ENCODE assay signal across 10 cellular contexts in the genomic region with DNA sequence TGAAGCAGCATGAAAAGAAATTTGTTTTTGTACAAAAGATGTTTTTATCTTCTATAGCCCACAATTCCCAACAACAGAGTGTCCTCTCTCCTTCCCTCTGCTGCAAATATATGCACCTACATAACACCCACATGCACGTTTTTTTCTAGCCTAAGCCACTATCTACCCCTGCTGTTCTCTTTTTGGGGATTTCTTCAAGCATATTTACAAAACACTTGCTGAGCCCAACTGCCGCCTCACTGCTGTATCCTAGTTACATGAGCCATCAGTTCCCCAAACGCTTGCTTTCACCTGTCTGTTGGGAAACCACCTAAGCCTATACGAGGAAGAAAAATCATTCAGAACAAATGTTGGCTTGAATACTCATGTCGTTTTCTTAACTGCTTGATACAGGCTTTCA.
DNase-seq lines count a peak whose midpoint lies in the region; ATAC-seq, FAIRE-seq and TF ChIP-seq lines count a peak whose summit lies in the region.
"Had no signal": no experiment of that assay in that cellular context is flagged by ENCODE, and none has a peak within 500 bp of the region (broad histone marks: within the 10 kb centered on the region; RNA-seq: fewer than 3 reads in every experiment).

No MANE protein-coding gene starts in this region.

- H3F3A ChIP-seq in SK-N-SH (replicated peaks; ENCODE audit: insufficient read depth): no peaks in the 10 kb centered on the region

- TF ChIP-seq CTCF in SK-N-SH (IDR thresholded peaks at IDR 0.05) (no peak), omental fat pad (IDR thresholded peaks at IDR 0.05) (no peak)

- POLR2A ChIA-PET in SK-N-SH (lab: Yijun Ruan, JAX): no interaction called here

- H3K4me1 ChIP-seq in SK-N-SH (ENCODE audit: control insufficient read depth in 1 of 2, insufficient read depth in 2 of 2, low read depth in 1 of 2, low read length in 1 of 2): no peaks in the 10 kb centered on the region

- H3K27ac ChIP-seq in SK-N-SH (ENCODE audit: low read depth in 2 of 2, low read length in 1 of 2): no peak overlapping the region

- peak overlapping the region; percentile 17 for H3K27ac Mint-ChIP-seq in activated T-helper 2 cell treated with anti-CD3 and anti-CD28 coated beads, Interferon-gamma antibody, Interleukin-2, Interleukin-4, amounts not matched to agents 10 μg/mL and 5 μg/mL and 100 μg/mL, durations not matched to agents 14 hours and 24 hours and 36 hours

- FAIRE-seq in GM12892 (lab: Jason Lieb, UNC): peak; percentile 82

- no peak for TF ChIP-seq POLR2A in GM12892 (IDR thresholded peaks at IDR 0.05; ENCODE audit: low read depth, low read length)

- CTCF ChIA-PET in SK-N-SH (lab: Yijun Ruan, JAX): interaction anchor here (0.6 kb wide), 1 partner anchor 376 kb away, joined by 3 read pairs; no protein-coding TSS in a partner anchor

- no peaks in the 10 kb centered on the region for H4K20me1 ChIP-seq in SK-N-SH (ENCODE audit: insufficient read depth)

- H3K79me2 ChIP-seq in SK-N-SH (ENCODE audit: insufficient read depth): no peaks in the 10 kb centered on the region

- ATAC-seq in GM19328 (IDR thresholded peaks at IDR 0.05; ENCODE audit: unreplicated experiment) (peak; percentile 59), HG03066 (IDR thresholded peaks at IDR 0.05; ENCODE audit: low read depth, unreplicated experiment) (peak; percentile 63), omental fat pad (ENCODE audit: low FRiP score) (no peak)

- TF ChIP-seq EP300 in SK-N-SH (IDR thresholded peaks at IDR 0.05; ENCODE audit: borderline replicate concordance in 1 of 2, low read depth in 1 of 2, low read length in 1 of 2): no peak

- no peak overlapping the region for H3K4me3 Mint-ChIP-seq in activated T-helper 2 cell treated with anti-CD3 and anti-CD28 coated beads, Interferon-gamma antibody, Interleukin-2, Interleukin-4, amounts not matched to agents 10 μg/mL and 5 μg/mL and 100 μg/mL, durations not matched to agents 14 hours and 24 hours and 36 hours (ENCODE audit: low read depth)

- TF ChIP-seq RAD21 in SK-N-SH (IDR thresholded peaks at IDR 0.05; ENCODE audit: low read length): no peak

- no peak overlapping the region for H3K4me3 ChIP-seq in SK-N-SH (ENCODE audit: low read depth in 2 of 2, low read length in 1 of 2)

- H3K9me3 Mint-ChIP-seq in activated T-helper 2 cell treated with anti-CD3 and anti-CD28 coated beads, Interferon-gamma antibody, Interleukin-2, Interleukin-4, amounts not matched to agents 10 μg/mL and 5 μg/mL and 100 μg/mL, durations not matched to agents 14 hours and 24 hours and 36 hours: no peaks in the 10 kb centered on the region

- no peak overlapping the region for H2AFZ ChIP-seq in SK-N-SH (ENCODE audit: low read depth)

- no peaks in the 10 kb centered on the region for H3K27me3 ChIP-seq in SK-N-SH (ENCODE audit: insufficient read depth)

- H3K36me3 ChIP-seq in SK-N-SH (replicated peaks in 1 of 2; ENCODE audit: control insufficient read depth in 1 of 2, insufficient read depth in 2 of 2, low read length in 1 of 2): no peaks in the 10 kb centered on the region

- H3K27me3 Mint-ChIP-seq in activated T-helper 2 cell treated with anti-CD3 and anti-CD28 coated beads, Interferon-gamma antibody, Interleukin-2, Interleukin-4, amounts not matched to agents 10 μg/mL and 5 μg/mL and 100 μg/mL, durations not matched to agents 14 hours and 24 hours and 36 hours (ENCODE audit: low read depth): no peaks in the 10 kb centered on the region

- H3K9me2 ChIP-seq in SK-N-SH: no peaks in the 10 kb centered on the region

- peaks cover 34% of the 10 kb centered on the region for H3K36me3 Mint-ChIP-seq in activated T-helper 2 cell treated with anti-CD3 and anti-CD28 coated beads, Interferon-gamma antibody, Interleukin-2, Interleukin-4, amounts not matched to agents 10 μg/mL and 5 μg/mL and 100 μg/mL, durations not matched to agents 14 hours and 24 hours and 36 hours (ENCODE audit: low read depth)

- H3K9ac ChIP-seq in SK-N-SH: no peak overlapping the region

- DNase-seq in GM12892 (ENCODE audit: insufficient read length) (peak; percentile 23), SK-N-SH (no peak), omental fat pad (ENCODE audit: low spot score) (no peak), HPDE6-E6E7 (ENCODE audit: extremely low spot score) (no peak)
- DNase-seq in activated T-helper 2 cell treated with anti-CD3 and anti-CD28 coated beads, Interferon-gamma antibody, Interleukin-2, Interleukin-4, amounts not matched to agents 10 μg/mL and 5 μg/mL and 100 μg/mL, durations not matched to agents 14 hours and 24 hours and 36 hours (ENCODE audit: low spot score): no peak
- DNase-seq in activated effector memory CD4-positive, alpha-beta T cell treated with anti-CD3 and anti-CD28 coated beads, Interleukin-2, amount 50 U/mL, for 16 hours: no peak
- DNase-seq: effector memory CD4-positive, alpha-beta T cell; NCI-H2171 treated with DMSO at 0.1 percent for 48 hours had no signal

- no peaks in the 10 kb centered on the region for H3K9me3 ChIP-seq in SK-N-SH

- intact Hi-C loops in activated T-helper 2 cell treated with anti-CD3 and anti-CD28 coated beads, Interferon-gamma antibody, Interleukin-2, Interleukin-4, amounts not matched to agents 10 μg/mL and 5 μg/mL and 100 μg/mL, durations not matched to agents 14 hours and 24 hours and 36 hours (cut with micrococcal nuclease): loop anchor here (10.0 kb wide), 2 partner anchors 162 to 242 kb away; a partner anchor contains a TSS

- H3K4me2 ChIP-seq in SK-N-SH: no peak overlapping the region

- WGBS in SK-N-SH (ENCODE audit: low lambda C conversion rate): 80% methylated on average over 5 of the region's 5 CpGs

- H3K4me1 Mint-ChIP-seq in activated T-helper 2 cell treated with anti-CD3 and anti-CD28 coated beads, Interferon-gamma antibody, Interleukin-2, Interleukin-4, amounts not matched to agents 10 μg/mL and 5 μg/mL and 100 μg/mL, durations not matched to agents 14 hours and 24 hours and 36 hours (ENCODE audit: low read depth): peaks cover 32% of the 10 kb centered on the region

TF ChIP-seq in SK-N-SH, 30 proteins besides CTCF, POLR2A, EP300 and RAD21 (continues in another document):
- TF ChIP-seq, protein P1, sequence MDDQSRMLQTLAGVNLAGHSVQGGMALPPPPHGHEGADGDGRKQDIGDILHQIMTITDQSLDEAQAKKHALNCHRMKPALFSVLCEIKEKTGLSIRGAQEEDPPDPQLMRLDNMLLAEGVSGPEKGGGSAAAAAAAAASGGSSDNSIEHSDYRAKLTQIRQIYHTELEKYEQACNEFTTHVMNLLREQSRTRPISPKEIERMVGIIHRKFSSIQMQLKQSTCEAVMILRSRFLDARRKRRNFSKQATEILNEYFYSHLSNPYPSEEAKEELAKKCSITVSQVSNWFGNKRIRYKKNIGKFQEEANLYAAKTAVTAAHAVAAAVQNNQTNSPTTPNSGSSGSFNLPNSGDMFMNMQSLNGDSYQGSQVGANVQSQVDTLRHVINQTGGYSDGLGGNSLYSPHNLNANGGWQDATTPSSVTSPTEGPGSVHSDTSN (IDR thresholded peaks at IDR 0.05): no peak
- TF ChIP-seq, protein P2, sequence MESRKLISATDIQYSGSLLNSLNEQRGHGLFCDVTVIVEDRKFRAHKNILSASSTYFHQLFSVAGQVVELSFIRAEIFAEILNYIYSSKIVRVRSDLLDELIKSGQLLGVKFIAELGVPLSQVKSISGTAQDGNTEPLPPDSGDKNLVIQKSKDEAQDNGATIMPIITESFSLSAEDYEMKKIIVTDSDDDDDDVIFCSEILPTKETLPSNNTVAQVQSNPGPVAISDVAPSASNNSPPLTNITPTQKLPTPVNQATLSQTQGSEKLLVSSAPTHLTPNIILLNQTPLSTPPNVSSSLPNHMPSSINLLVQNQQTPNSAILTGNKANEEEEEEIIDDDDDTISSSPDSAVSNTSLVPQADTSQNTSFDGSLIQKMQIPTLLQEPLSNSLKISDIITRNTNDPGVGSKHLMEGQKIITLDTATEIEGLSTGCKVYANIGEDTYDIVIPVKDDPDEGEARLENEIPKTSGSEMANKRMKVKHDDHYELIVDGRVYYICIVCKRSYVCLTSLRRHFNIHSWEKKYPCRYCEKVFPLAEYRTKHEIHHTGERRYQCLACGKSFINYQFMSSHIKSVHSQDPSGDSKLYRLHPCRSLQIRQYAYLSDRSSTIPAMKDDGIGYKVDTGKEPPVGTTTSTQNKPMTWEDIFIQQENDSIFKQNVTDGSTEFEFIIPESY (IDR thresholded peaks at IDR 0.05; ENCODE audit: borderline replicate concordance, low read depth): no peak
- TF ChIP-seq, protein P3, sequence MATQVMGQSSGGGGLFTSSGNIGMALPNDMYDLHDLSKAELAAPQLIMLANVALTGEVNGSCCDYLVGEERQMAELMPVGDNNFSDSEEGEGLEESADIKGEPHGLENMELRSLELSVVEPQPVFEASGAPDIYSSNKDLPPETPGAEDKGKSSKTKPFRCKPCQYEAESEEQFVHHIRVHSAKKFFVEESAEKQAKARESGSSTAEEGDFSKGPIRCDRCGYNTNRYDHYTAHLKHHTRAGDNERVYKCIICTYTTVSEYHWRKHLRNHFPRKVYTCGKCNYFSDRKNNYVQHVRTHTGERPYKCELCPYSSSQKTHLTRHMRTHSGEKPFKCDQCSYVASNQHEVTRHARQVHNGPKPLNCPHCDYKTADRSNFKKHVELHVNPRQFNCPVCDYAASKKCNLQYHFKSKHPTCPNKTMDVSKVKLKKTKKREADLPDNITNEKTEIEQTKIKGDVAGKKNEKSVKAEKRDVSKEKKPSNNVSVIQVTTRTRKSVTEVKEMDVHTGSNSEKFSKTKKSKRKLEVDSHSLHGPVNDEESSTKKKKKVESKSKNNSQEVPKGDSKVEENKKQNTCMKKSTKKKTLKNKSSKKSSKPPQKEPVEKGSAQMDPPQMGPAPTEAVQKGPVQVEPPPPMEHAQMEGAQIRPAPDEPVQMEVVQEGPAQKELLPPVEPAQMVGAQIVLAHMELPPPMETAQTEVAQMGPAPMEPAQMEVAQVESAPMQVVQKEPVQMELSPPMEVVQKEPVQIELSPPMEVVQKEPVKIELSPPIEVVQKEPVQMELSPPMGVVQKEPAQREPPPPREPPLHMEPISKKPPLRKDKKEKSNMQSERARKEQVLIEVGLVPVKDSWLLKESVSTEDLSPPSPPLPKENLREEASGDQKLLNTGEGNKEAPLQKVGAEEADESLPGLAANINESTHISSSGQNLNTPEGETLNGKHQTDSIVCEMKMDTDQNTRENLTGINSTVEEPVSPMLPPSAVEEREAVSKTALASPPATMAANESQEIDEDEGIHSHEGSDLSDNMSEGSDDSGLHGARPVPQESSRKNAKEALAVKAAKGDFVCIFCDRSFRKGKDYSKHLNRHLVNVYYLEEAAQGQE (IDR thresholded peaks at IDR 0.05; ENCODE audit: low read depth, low read length): no peak
- TF ChIP-seq POLR2AphosphoS5 (IDR thresholded peaks at IDR 0.05; ENCODE audit: low read depth, low read length): no peak
- TF ChIP-seq TEAD4 (IDR thresholded peaks at IDR 0.05; ENCODE audit: borderline replicate concordance, insufficient read depth): no peak
- no peak for TF ChIP-seq YY1 (IDR thresholded peaks at IDR 0.05; ENCODE audit: low read depth)
- TF ChIP-seq RCOR1 (IDR thresholded peaks at IDR 0.05; ENCODE audit: low read length): no peak
- TF ChIP-seq, protein P4, sequence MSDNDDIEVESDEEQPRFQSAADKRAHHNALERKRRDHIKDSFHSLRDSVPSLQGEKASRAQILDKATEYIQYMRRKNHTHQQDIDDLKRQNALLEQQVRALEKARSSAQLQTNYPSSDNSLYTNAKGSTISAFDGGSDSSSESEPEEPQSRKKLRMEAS (IDR thresholded peaks at IDR 0.05; ENCODE audit: low read depth): no peak
